Comparison of ENCODE assay signal across 1 cellular context in the genomic region with DNA sequence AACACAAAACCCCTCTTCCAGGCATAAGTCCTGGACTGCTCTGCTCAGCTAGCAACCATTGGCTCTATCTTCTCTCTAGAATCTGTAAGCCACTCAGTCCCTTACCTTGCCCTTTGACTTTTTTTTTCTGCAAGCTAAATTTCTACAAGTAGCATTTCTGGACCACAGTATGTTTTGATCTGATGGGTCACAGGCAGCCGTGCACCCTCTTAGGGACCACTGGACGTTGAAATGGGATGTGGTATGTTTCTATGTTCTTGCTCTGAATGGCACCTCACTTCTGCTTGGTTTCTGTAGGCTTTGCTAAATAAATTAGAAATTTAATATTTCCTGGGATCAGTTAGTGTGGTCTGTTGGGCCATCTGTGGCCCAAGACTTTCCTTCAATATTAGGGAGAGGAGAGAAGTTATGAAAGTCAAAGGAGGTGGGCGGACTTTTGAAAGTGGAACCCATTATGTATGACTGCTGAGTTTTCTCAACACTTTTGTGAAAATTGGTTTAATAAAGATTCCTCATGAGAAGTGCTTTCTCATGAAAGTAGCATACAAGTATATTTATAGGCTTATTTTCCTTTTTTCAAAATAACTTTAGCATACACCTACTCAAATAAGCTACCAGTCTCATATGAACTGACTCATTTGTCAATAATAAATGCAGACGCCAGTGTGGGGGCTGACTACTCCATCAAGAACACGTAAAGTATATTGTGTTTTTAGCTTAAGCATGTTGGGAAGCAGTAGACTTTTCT.
TF ChIP-seq lines count a peak whose summit lies in the region.

No MANE protein-coding gene starts in this region.

TF ChIP-seq in GM12878, 131 proteins besides CTCF, POLR2A, EP300 and RAD21 (continued from another document):
- TF ChIP-seq CREM (IDR thresholded peaks at IDR 0.05; ENCODE audit: low read depth) (peak; percentile 24; the same call in 1 of the 2 replicates), TBL1XR1 (IDR thresholded peaks at IDR 0.05; ENCODE audit: low read depth, low read length) (peak; percentile 78; the same call in 1 of the 2 replicates), IKZF1 (conservative IDR thresholded peaks at IDR 0.05) (peak; percentile 44), GATAD2B (conservative IDR thresholded peaks at IDR 0.05; ENCODE audit: low read depth) (no peak; the same call in 1 of the 2 replicates), MEF2B (IDR thresholded peaks at IDR 0.05; ENCODE audit: partially characterized antibody, poor library complexity, severe bottlenecking) (peak; percentile 81), ATF7 (IDR thresholded peaks at IDR 0.05; ENCODE audit: low read depth) (peak; percentile 71; the same call in 1 of the 2 replicates), ATF2 (IDR thresholded peaks at IDR 0.05; ENCODE audit: low read length) (peak; percentile 79), ZNF217 (IDR thresholded peaks at IDR 0.05) (peak; percentile 29; the same call in 1 of the 2 replicates), SKIL (IDR thresholded peaks at IDR 0.05; ENCODE audit: low read depth, poor library complexity, severe bottlenecking) (peak; percentile 89), SIX5 (IDR thresholded peaks at IDR 0.05; ENCODE audit: low read depth, low read length, severe bottlenecking) (no peak), POLR2AphosphoS2 (IDR thresholded peaks at IDR 0.05; ENCODE audit: low read depth, low read length) (no peak), BHLHE40 (IDR thresholded peaks at IDR 0.05; ENCODE audit: borderline replicate concordance in 1 of 2, low read depth in 2 of 2, low read length in 1 of 2) (0 out of 4 replicates have a peak, but pooled peaks of 1 of the 2 experiments have one; percentile 34), FOXM1 (IDR thresholded peaks at IDR 0.05; ENCODE audit: low read depth, low read length) (peak; percentile 61; the same call in 1 of the 2 replicates), IKZF2 (IDR thresholded peaks at IDR 0.05) (peak; percentile 46; a peak in 2 of 4 replicates), TCF7 (IDR thresholded peaks at IDR 0.05; ENCODE audit: borderline replicate concordance) (no peak), NFIC (IDR thresholded peaks at IDR 0.05; ENCODE audit: low read depth, low read length) (peak; percentile 80; the same call in 1 of the 2 replicates), CBX5 (IDR thresholded peaks at IDR 0.05; ENCODE audit: low read depth) (no peak), RUNX3 (IDR thresholded peaks at IDR 0.05; ENCODE audit: low read length) (0 out of 2 replicates have a peak, but pooled peaks have one; percentile 7), MEF2A (IDR thresholded peaks at IDR 0.05; ENCODE audit: insufficient read depth, low read depth, low read length) (peak; percentile 87)
- TF ChIP-seq, protein P1, sequence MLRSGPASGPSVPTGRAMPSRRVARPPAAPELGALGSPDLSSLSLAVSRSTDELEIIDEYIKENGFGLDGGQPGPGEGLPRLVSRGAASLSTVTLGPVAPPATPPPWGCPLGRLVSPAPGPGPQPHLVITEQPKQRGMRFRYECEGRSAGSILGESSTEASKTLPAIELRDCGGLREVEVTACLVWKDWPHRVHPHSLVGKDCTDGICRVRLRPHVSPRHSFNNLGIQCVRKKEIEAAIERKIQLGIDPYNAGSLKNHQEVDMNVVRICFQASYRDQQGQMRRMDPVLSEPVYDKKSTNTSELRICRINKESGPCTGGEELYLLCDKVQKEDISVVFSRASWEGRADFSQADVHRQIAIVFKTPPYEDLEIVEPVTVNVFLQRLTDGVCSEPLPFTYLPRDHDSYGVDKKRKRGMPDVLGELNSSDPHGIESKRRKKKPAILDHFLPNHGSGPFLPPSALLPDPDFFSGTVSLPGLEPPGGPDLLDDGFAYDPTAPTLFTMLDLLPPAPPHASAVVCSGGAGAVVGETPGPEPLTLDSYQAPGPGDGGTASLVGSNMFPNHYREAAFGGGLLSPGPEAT (IDR thresholded peaks at IDR 0.05; ENCODE audit: low read depth) = peak; percentile 43; the same call in 1 of the 2 replicates
